ENCODE assay signal across 9 cellular contexts in genomic region chr7:74480861-74481417, GRCh38. TPM values are rescaled to one million over a fixed set of nuclear protein-coding genes. Genes with fewer than 3 reads are reported as not detected.
A peak's percentile ranks its signal among the peaks of the same experiment; 100 is the strongest.
DNase-seq lines count a peak whose midpoint lies in the region; ATAC-seq, FAIRE-seq and TF ChIP-seq lines count a peak whose summit lies in the region.
"Had no signal": no experiment of that assay in that cellular context is flagged by ENCODE, and none has a peak within 500 bp of the region (broad histone marks: within the 10 kb centered on the region; RNA-seq: fewer than 3 reads in every experiment).

No MANE protein-coding gene starts in this region.

- no peaks in the 10 kb centered on the region for H3K36me3 Mint-ChIP-seq in astrocyte (ENCODE audit: low read depth, unreplicated experiment)
- no peaks in the 10 kb centered on the region for H3K36me3 Mint-ChIP-seq in effector memory CD8-positive, alpha-beta T cell (ENCODE audit: insufficient read depth)

- H2AFZ ChIP-seq in astrocyte (ENCODE audit: low read depth, low read length), result peak overlapping the region; percentile 40

- H3K4me1 Mint-ChIP-seq in astrocyte (ENCODE audit: low read depth, unreplicated experiment), result peaks cover 40% of the 10 kb centered on the region
- peaks cover 0 to 5% of the 10 kb centered on the region in 2 donors for H3K4me1 Mint-ChIP-seq in effector memory CD8-positive, alpha-beta T cell (ENCODE audit: low read depth in 2 of 2)

- peak overlapping the region; percentile 97 for H3K27ac ChIP-seq in astrocyte (ENCODE audit: low read depth, low read length)
- H3K27ac ChIP-seq in small intestine (ENCODE audit: low read depth in 1 of 2, low read length in 1 of 2), result peak overlapping the region; percentile 33 to 88

- H3K9me3 Mint-ChIP-seq in astrocyte (ENCODE audit: unreplicated experiment), result no peaks in the 10 kb centered on the region
- H3K9me3 Mint-ChIP-seq in effector memory CD8-positive, alpha-beta T cell, result no peaks in the 10 kb centered on the region

- H3K79me2 ChIP-seq in astrocyte (ENCODE audit: insufficient read depth, low read length), result peaks cover 55% of the 10 kb centered on the region

- peak overlapping the region; percentile 89 for H3K9ac ChIP-seq in astrocyte (ENCODE audit: low read length)

- H3K4me3 ChIP-seq in astrocyte (ENCODE audit: insufficient read depth, low read depth, low read length) (peak overlapping the region; percentile 0), iPS-18c (ENCODE audit: insufficient read depth, low read depth, low read length) (peak overlapping the region; percentile 24), small intestine (ENCODE audit: low read depth in 1 of 2, low read length in 2 of 2) (peak overlapping the region in 1 of 2 donors; percentile 31)

- TF ChIP-seq CTCF in astrocyte (IDR thresholded peaks at IDR 0.05; ENCODE audit: insufficient read depth, low read depth, low read length), result no peak

- H3K9me3 ChIP-seq in astrocyte (ENCODE audit: insufficient read depth, low read depth, low read length) (no peaks in the 10 kb centered on the region), iPS-18c (ENCODE audit: control insufficient read depth, insufficient read depth, low read length) (no peaks in the 10 kb centered on the region), small intestine (ENCODE audit: control insufficient read depth, low read depth) (no peaks in the 10 kb centered on the region)

- FAIRE-seq in astrocyte (lab: Jason Lieb, UNC), result no peak
- no peak for FAIRE-seq in small intestine (lab: Jason Lieb, UNC)

- peak overlapping the region; percentile 84 for H3K4me2 ChIP-seq in astrocyte (ENCODE audit: low read length)

- DNase-seq in H4 (ENCODE audit: low spot score), result peak; percentile 85
- DNase-seq in astrocyte (ENCODE audit: low read depth), result peak; percentile 70
- peak; percentile 72 for DNase-seq in small intestine
- DNase-seq in T-helper 9 cell, result no peak
- no peak for DNase-seq in NCI-H748 treated with DMSO at 0.1 percent for 48 hours (lab: John Stamatoyannopoulos, UW)
- DNase-seq in effector memory CD8-positive, alpha-beta T cell, result no peak
- DNase-seq: activated CD8-positive, alpha-beta T cell treated with anti-CD3 and anti-CD28 coated beads, Interleukin-2, amount 10 ng/mL, durations not matched to agents 7 days and 5 days had no signal

- no peaks in the 10 kb centered on the region for H3K27me3 ChIP-seq in astrocyte (ENCODE audit: insufficient read depth, low read length)
- no peaks in the 10 kb centered on the region for H3K27me3 ChIP-seq in small intestine (ENCODE audit: control insufficient read depth in 2 of 2, insufficient read depth in 2 of 2, low read length in 2 of 2)

- no peak for ATAC-seq in GM19328 (IDR thresholded peaks at IDR 0.05; ENCODE audit: unreplicated experiment)
- no peak for ATAC-seq in effector memory CD8-positive, alpha-beta T cell (replicated peaks)
- ATAC-seq: activated CD8-positive, alpha-beta T cell treated with anti-CD3 and anti-CD28 coated beads, Interleukin-2, amount 10 ng/mL, durations not matched to agents 7 days and 5 days had no signal

- H3K4me1 ChIP-seq in astrocyte (ENCODE audit: insufficient read depth, low read length), result peaks cover 72% of the 10 kb centered on the region
- peaks cover 3 to 10% of the 10 kb centered on the region in 2 donors for H3K4me1 ChIP-seq in small intestine (ENCODE audit: control insufficient read depth in 2 of 2, insufficient read depth in 1 of 2, low read depth in 1 of 2, low read length in 1 of 2)

- peaks cover 10% of the 10 kb centered on the region for H4K20me1 ChIP-seq in astrocyte (ENCODE audit: insufficient read depth, low read length)

- no peaks in the 10 kb centered on the region for H3K27me3 Mint-ChIP-seq in astrocyte (ENCODE audit: low read depth, unreplicated experiment)
- H3K27me3 Mint-ChIP-seq in effector memory CD8-positive, alpha-beta T cell, result peaks cover 13 to 42% of the 10 kb centered on the region in 2 donors

- peak overlapping the region; percentile 58 for H3K27ac Mint-ChIP-seq in astrocyte (ENCODE audit: unreplicated experiment)
- H3K27ac Mint-ChIP-seq in effector memory CD8-positive, alpha-beta T cell, result no peak overlapping the region
- H3K27ac Mint-ChIP-seq: activated CD8-positive, alpha-beta T cell treated with anti-CD3 and anti-CD28 coated beads, Interleukin-2, amount 10 ng/mL, durations not matched to agents 7 days and 5 days had no signal

- H3K4me3 Mint-ChIP-seq in astrocyte (ENCODE audit: unreplicated experiment), result no peak overlapping the region
- no peak overlapping the region for H3K4me3 Mint-ChIP-seq in effector memory CD8-positive, alpha-beta T cell
- H3K4me3 Mint-ChIP-seq: activated CD8-positive, alpha-beta T cell treated with anti-CD3 and anti-CD28 coated beads, Interleukin-2, amount 10 ng/mL, durations not matched to agents 7 days and 5 days had no signal

- WGBS in small intestine, 3 donors, result 25 to 41% (median 30%) methylated on average over 16 of the region's 16 CpGs

- H3K36me3 ChIP-seq in astrocyte (ENCODE audit: insufficient read depth, low read length) (no peaks in the 10 kb centered on the region), small intestine (ENCODE audit: control insufficient read depth in 2 of 2, insufficient read depth in 2 of 2, low read length in 2 of 2) (no peaks in the 10 kb centered on the region)

RNA-seq across cellular contexts. Expression of gene GTF2IRD1, which starts 27.2 kb away (rescaled TPM):
- 5.9 and 13.0 TPM in 2 replicates for total RNA-seq in H4 (2014; rRNA removed; shearing (Covaris generic))
- total RNA-seq in astrocyte, result 19.3 and 20.4 TPM in 2 replicates
- 10 to 100 TPM in 1 of 3 donors, 1 to 10 TPM in 2; 1.6 to 13.2 (median 7.0) TPM for polyA plus RNA-seq in small intestine
- total RNA-seq: activated CD8-positive, alpha-beta T cell treated with anti-CD3 and anti-CD28 coated beads, Interleukin-2, amount 10 ng/mL, durations not matched to agents 7 days and 5 days had no signal

Comparison
In these comparisons a context has a peak if more than half of its experiments do, and no peak if none do; other contexts are left out.
1. DNase-seq: peak in H4 (single experiment), astrocyte (single experiment) and small intestine (single experiment); none in T-helper 9 cell (single experiment), NCI-H748 treated with DMSO at 0.1 percent for 48 hours (single experiment) and effector memory CD8-positive, alpha-beta T cell (0 of 3).